Comparison of ENCODE assay signal across 29 cellular contexts in the genomic region with DNA sequence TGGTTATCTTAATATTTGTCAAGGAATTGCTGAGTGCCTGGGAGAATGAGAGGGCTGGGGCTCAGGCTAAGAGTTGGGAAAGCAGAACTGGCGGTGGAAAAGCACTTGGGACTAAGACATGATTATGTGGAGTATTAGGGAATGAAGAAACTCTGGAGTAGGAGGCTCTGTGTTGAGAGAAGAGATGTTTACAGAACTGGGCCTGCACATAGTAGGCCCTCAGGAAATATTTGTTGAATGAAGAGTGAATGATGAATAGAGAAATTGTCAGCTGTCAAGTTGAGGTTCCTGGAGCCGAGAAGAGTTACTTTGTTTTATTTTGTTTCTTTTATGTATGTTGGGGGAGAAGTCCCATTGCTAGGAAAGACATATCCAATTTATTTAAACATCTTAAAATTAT.
"Had no signal": no experiment of that assay in that cellular context is flagged by ENCODE, and none has a peak within 500 bp of the region (broad histone marks: within the 10 kb centered on the region; RNA-seq: fewer than 3 reads in every experiment).

No MANE protein-coding gene starts in this region.

- FAIRE-seq: frontal cortex, islet of Langerhans, urothelium cell line had no signal

- H3K4me3 ChIP-seq: adrenal gland, body of pancreas, colonic mucosa, neural progenitor cell, right atrium auricular region, tibial nerve had no signal

- DNase-seq: activated CD4-positive, alpha-beta T cell treated with anti-CD3 and anti-CD28 coated beads for 36 hours; activated CD4-positive, CD25-positive, alpha-beta regulatory T cell; activated CD8-positive, alpha-beta memory T cell treated with anti-CD3 and anti-CD28 coated beads, Interleukin-2, amount 10 ng/mL, durations not matched to agents 7 days and 5 days; activated CD8-positive, alpha-beta T cell treated with anti-CD3 and anti-CD28 coated beads, Interleukin-2, amount 10 ng/mL, durations not matched to agents 7 days and 5 days; activated naive CD4-positive, alpha-beta T cell; activated T-cell treated with anti-CD3 and anti-CD28 coated beads for 4 hours; activated T-cell treated with anti-CD3 and anti-CD28 coated beads, Interleukin-2, amount 50 U/mL, for 72 hours; adrenal gland; aorta; body of pancreas; cerebellar nuclear complex; colonic mucosa; effector CD8-positive, alpha-beta T cell; left ventricle myocardium superior; mammary epithelial cell; midbrain; naive thymus-derived CD4-positive, alpha-beta T cell; occipital lobe; stimulated activated CD4-positive, alpha-beta T cell treated with anti-CD3 and anti-CD28 coated beads, Interleukin-15, amount 100 ng/mL, for 24 hours; stimulated activated CD4-positive, alpha-beta T cell treated with anti-CD3 and anti-CD28 coated beads, Interleukin-2, amount 100 ng/mL, for 24 hours; stimulated activated naive CD4-positive, alpha-beta T cell had no signal

- H3K4me3 Mint-ChIP-seq: activated CD4-positive, alpha-beta T cell treated with anti-CD3 and anti-CD28 coated beads for 36 hours; activated CD8-positive, alpha-beta memory T cell treated with anti-CD3 and anti-CD28 coated beads, Interleukin-2, amount 10 ng/mL, durations not matched to agents 7 days and 5 days; activated CD8-positive, alpha-beta T cell treated with anti-CD3 and anti-CD28 coated beads, Interleukin-2, amount 10 ng/mL, durations not matched to agents 7 days and 5 days; activated T-cell treated with anti-CD3 and anti-CD28 coated beads, Interleukin-2, amount 50 U/mL, for 72 hours; naive thymus-derived CD4-positive, alpha-beta T cell; neural progenitor cell had no signal

- H3K27ac ChIP-seq: adrenal gland, body of pancreas, colonic mucosa, neural progenitor cell, parathyroid adenoma, right atrium auricular region, tibial nerve had no signal

- H3K27me3 Mint-ChIP-seq: activated CD4-positive, alpha-beta T cell treated with anti-CD3 and anti-CD28 coated beads for 36 hours had no signal

- H3K9me3 ChIP-seq: adrenal gland, body of pancreas, colonic mucosa, right atrium auricular region, tibial nerve had no signal

- H3K27me3 ChIP-seq: adrenal gland, body of pancreas, colonic mucosa, right atrium auricular region, tibial nerve had no signal

- H3K36me3 Mint-ChIP-seq: activated CD8-positive, alpha-beta memory T cell treated with anti-CD3 and anti-CD28 coated beads, Interleukin-2, amount 10 ng/mL, durations not matched to agents 7 days and 5 days; activated naive CD4-positive, alpha-beta T cell treated with anti-CD3 and anti-CD28 coated beads, Interleukin-2, amount 50 U/mL, for 72 hours had no signal

- H3K9ac ChIP-seq: neural progenitor cell, parathyroid adenoma had no signal

- ATAC-seq: activated CD4-positive, alpha-beta T cell treated with anti-CD3 and anti-CD28 coated beads for 36 hours; activated CD8-positive, alpha-beta memory T cell treated with anti-CD3 and anti-CD28 coated beads, Interleukin-2, amount 10 ng/mL, durations not matched to agents 7 days and 5 days; activated CD8-positive, alpha-beta T cell treated with anti-CD3 and anti-CD28 coated beads, Interleukin-2, amount 10 ng/mL, durations not matched to agents 7 days and 5 days; activated naive CD4-positive, alpha-beta T cell treated with anti-CD3 and anti-CD28 coated beads, Interleukin-2, amount 50 U/mL, for 72 hours; activated T-cell treated with anti-CD3 and anti-CD28 coated beads, Interleukin-2, amount 50 U/mL, for 72 hours; body of pancreas; left ventricle myocardium superior; naive thymus-derived CD4-positive, alpha-beta T cell had no signal

- H3K9me3 Mint-ChIP-seq: activated naive CD4-positive, alpha-beta T cell treated with anti-CD3 and anti-CD28 coated beads, Interleukin-2, amount 50 U/mL, for 72 hours had no signal

- H3K27ac Mint-ChIP-seq: activated CD4-positive, alpha-beta T cell treated with anti-CD3 and anti-CD28 coated beads for 36 hours; activated CD8-positive, alpha-beta memory T cell treated with anti-CD3 and anti-CD28 coated beads, Interleukin-2, amount 10 ng/mL, durations not matched to agents 7 days and 5 days; activated CD8-positive, alpha-beta T cell treated with anti-CD3 and anti-CD28 coated beads, Interleukin-2, amount 10 ng/mL, durations not matched to agents 7 days and 5 days; activated naive CD4-positive, alpha-beta T cell treated with anti-CD3 and anti-CD28 coated beads, Interleukin-2, amount 50 U/mL, for 72 hours; activated T-cell treated with anti-CD3 and anti-CD28 coated beads, Interleukin-2, amount 50 U/mL, for 72 hours; naive thymus-derived CD4-positive, alpha-beta T cell; neural progenitor cell had no signal

- H3K36me3 ChIP-seq: adrenal gland, colonic mucosa, neural progenitor cell, right atrium auricular region, tibial nerve had no signal

- H3K4me1 ChIP-seq: adrenal gland, colonic mucosa, neural progenitor cell, parathyroid adenoma, right atrium auricular region had no signal
